ENCODE assay signal across 13 cellular contexts in genomic region chr7:8719102-8719501, GRCh38.
"Had no signal": no experiment of that assay in that cellular context is flagged by ENCODE, and none has a peak within 500 bp of the region (broad histone marks: within the 10 kb centered on the region; RNA-seq: fewer than 3 reads in every experiment).

No MANE protein-coding gene starts in this region.

- H3K4me1 Mint-ChIP-seq: activated naive CD8-positive, alpha-beta T cell treated with anti-CD3 and anti-CD28 coated beads for 36 hours; naive B cell had no signal

- H3K27ac Mint-ChIP-seq: activated CD4-positive, alpha-beta memory T cell treated with anti-CD3 and anti-CD28 coated beads for 36 hours; activated naive CD8-positive, alpha-beta T cell treated with anti-CD3 and anti-CD28 coated beads for 36 hours; activated T-cell treated with anti-CD3 and anti-CD28 coated beads, Interleukin-2, amount 50 U/mL, for 72 hours; naive B cell had no signal

- H3K4me1 ChIP-seq: right atrium auricular region, thyroid gland, vagina had no signal

- H3K9me3 ChIP-seq: right atrium auricular region, thyroid gland, vagina had no signal

- DNase-seq: activated CD4-positive, alpha-beta memory T cell treated with anti-CD3 and anti-CD28 coated beads for 36 hours; activated gamma-delta T cell treated with Interleukin-2 at 50 U/mL for 16 hours; activated naive CD8-positive, alpha-beta T cell treated with anti-CD3 and anti-CD28 coated beads for 36 hours; activated T-cell treated with anti-CD3 and anti-CD28 coated beads, Interleukin-2, amount 50 U/mL, for 72 hours; aorta; dorsolateral prefrontal cortex; naive B cell; posterior cingulate gyrus; small intestine; thyroid gland had no signal

- H3K4me3 Mint-ChIP-seq: activated CD4-positive, alpha-beta memory T cell treated with anti-CD3 and anti-CD28 coated beads for 36 hours; activated naive CD8-positive, alpha-beta T cell treated with anti-CD3 and anti-CD28 coated beads for 36 hours; activated T-cell treated with anti-CD3 and anti-CD28 coated beads, Interleukin-2, amount 50 U/mL, for 72 hours; naive B cell had no signal

- H3K27ac ChIP-seq: dorsolateral prefrontal cortex, right atrium auricular region, thyroid gland, vagina had no signal

- H3K36me3 Mint-ChIP-seq: activated CD4-positive, alpha-beta memory T cell treated with anti-CD3 and anti-CD28 coated beads for 36 hours; activated naive CD8-positive, alpha-beta T cell treated with anti-CD3 and anti-CD28 coated beads for 36 hours; naive B cell had no signal

- H3K9me3 Mint-ChIP-seq: activated CD4-positive, alpha-beta memory T cell treated with anti-CD3 and anti-CD28 coated beads for 36 hours; activated naive CD8-positive, alpha-beta T cell treated with anti-CD3 and anti-CD28 coated beads for 36 hours had no signal

- ATAC-seq: activated T-cell treated with anti-CD3 and anti-CD28 coated beads, Interleukin-2, amount 50 U/mL, for 72 hours; esophagus mucosa had no signal

- H3K27me3 Mint-ChIP-seq: activated CD4-positive, alpha-beta memory T cell treated with anti-CD3 and anti-CD28 coated beads for 36 hours; activated naive CD8-positive, alpha-beta T cell treated with anti-CD3 and anti-CD28 coated beads for 36 hours; naive B cell had no signal

- H3K36me3 ChIP-seq: right atrium auricular region, thyroid gland, vagina had no signal

- H3K27me3 ChIP-seq: right atrium auricular region, thyroid gland, vagina had no signal

- H3K4me3 ChIP-seq: dorsolateral prefrontal cortex, right atrium auricular region, thyroid gland, vagina had no signal
